16 cellular contexts compared by ENCODE assay signal in genomic region chr14:104843006-104843405, GRCh38. TPM values are rescaled to one million over a fixed set of nuclear protein-coding genes. Genes with fewer than 3 reads are reported as not detected.
DNase-seq lines count a peak whose midpoint lies in the region; ATAC-seq and TF ChIP-seq lines count a peak whose summit lies in the region.
"Had no signal": no experiment of that assay in that cellular context is flagged by ENCODE, and none has a peak within 500 bp of the region (broad histone marks: within the 10 kb centered on the region; RNA-seq: fewer than 3 reads in every experiment).

No MANE protein-coding gene starts in this region.

- peaks cover 6% of the 10 kb centered on the region; the same call in 1 of the 2 replicates for H3K4me1 ChIP-seq in GM23248 (ENCODE audit: insufficient read depth)
- peaks cover 3% of the 10 kb centered on the region for H3K4me1 ChIP-seq in iPS-18a (ENCODE audit: control insufficient read depth, low read depth, low read length)
- H3K4me1 ChIP-seq in psoas muscle = peaks cover 7% of the 10 kb centered on the region

- TF ChIP-seq CTCF in WTC11 (IDR thresholded peaks at IDR 0.05) (no peak), psoas muscle (IDR thresholded peaks at IDR 0.05) (no peak)

- peak overlapping the region; percentile 59; the same call in 1 of the 2 replicates for H3K4me3 ChIP-seq in GM23248
- peak overlapping the region; percentile 58 for H3K4me3 ChIP-seq in iPS-18a (ENCODE audit: low read length)
- H3K4me3 ChIP-seq in psoas muscle = peak overlapping the region; percentile 62

- intact Hi-C loops in psoas muscle (cut with DNase I) = no loop called here

- in situ Hi-C loops in GM23248 (cut with MboI) = no loop called here

- H3K9me3 ChIP-seq in GM23248 (ENCODE audit: low read depth) = no peaks in the 10 kb centered on the region
- H3K9me3 ChIP-seq in iPS-18a (ENCODE audit: control insufficient read depth, low read depth, low read length) = no peaks in the 10 kb centered on the region
- H3K9me3 ChIP-seq in psoas muscle = no peaks in the 10 kb centered on the region

- ATAC-seq in WTC11 (0 out of 2 replicates have a peak, but pooled peaks have one; percentile 4), psoas muscle (peak in 2 of 4 donors; percentile 12 to 27), HG02678 (IDR thresholded peaks at IDR 0.05; ENCODE audit: unreplicated experiment) (no peak), HG03432 (IDR thresholded peaks at IDR 0.05; ENCODE audit: unreplicated experiment) (no peak)

- CTCF ChIA-PET in WTC11 (lab: Charles Lee) = interaction anchor here (0.7 to 8.3 kb wide), 5 partner anchors 11 to 203 kb away, joined by 3 to 68 read pairs (median 8); no protein-coding TSS in a partner anchor

- no peak overlapping the region for H3K27ac Mint-ChIP-seq in WTC11

- H3K36me3 ChIP-seq in GM23248 (ENCODE audit: low read depth) (no peaks in the 10 kb centered on the region), iPS-18a (ENCODE audit: control insufficient read depth, low read depth, low read length) (no peaks in the 10 kb centered on the region), psoas muscle (ENCODE audit: insufficient read depth in 1 of 2, low read depth in 1 of 2) (no peaks in the 10 kb centered on the region)

- peaks cover 2% of the 10 kb centered on the region for H3K36me3 Mint-ChIP-seq in WTC11

- H3K4me2 ChIP-seq in GM23248 (ENCODE audit: unreplicated experiment) = peak overlapping the region; percentile 22

- POLR2A ChIA-PET in WTC11 (lab: Charles Lee) = interaction anchor here (1.5 to 2.7 kb wide), 2 partner anchors 16 to 21 kb away, joined by 5 to 7 read pairs; no protein-coding TSS in a partner anchor

- H3K27me3 ChIP-seq in GM23248 (replicated peaks; ENCODE audit: insufficient read depth) (peaks cover 29% of the 10 kb centered on the region), iPS-18a (ENCODE audit: control insufficient read depth, insufficient read depth, low read length) (peaks cover 38% of the 10 kb centered on the region), psoas muscle (ENCODE audit: insufficient read depth in 3 of 3, low read length in 2 of 3) (peaks cover 0 to 58% (median 8%) of the 10 kb centered on the region in 3 donors)

- 38 to 41% methylated on average over 12 to 13 of the region's 13 CpGs for WGBS in GM23248 (ENCODE audit: low coverage in 1 of 2, low lambda C conversion rate in 2 of 2, missing lambda C conversion rate in 2 of 2), 2 experiments
- 37 to 44% (median 44%) methylated on average over 13 of the region's 13 CpGs for WGBS in psoas muscle, 3 donors

- H3K9ac ChIP-seq in GM23248 (no peak overlapping the region), iPS-18a (ENCODE audit: low read length) (no peak overlapping the region)

- H3K4me3 Mint-ChIP-seq in WTC11 = peak overlapping the region; percentile 75

- no peaks in the 10 kb centered on the region for H3K79me2 ChIP-seq in GM23248 (ENCODE audit: insufficient read depth)

- no peak overlapping the region for H2AFZ ChIP-seq in GM23248

- H3K9me2 ChIP-seq in GM23248 (ENCODE audit: insufficient read depth) = no peaks in the 10 kb centered on the region

- H4K20me1 ChIP-seq in GM23248 (ENCODE audit: insufficient read depth) = no peaks in the 10 kb centered on the region

- peaks cover 13% of the 10 kb centered on the region for H3K4me1 Mint-ChIP-seq in WTC11

- no peak for DNase-seq in GM23248
- no peak for DNase-seq in WTC11 (ENCODE audit: low spot score)
- DNase-seq in psoas muscle = no peak
- no peak for DNase-seq in NCI-H510A treated with DMSO at 0.1 percent for 48 hours (lab: John Stamatoyannopoulos, UW)
- no peak for DNase-seq in HT-29 (ENCODE audit: low spot score)
- DNase-seq: activated CD4-positive, alpha-beta T cell treated with anti-CD3 and anti-CD28 coated beads for 1 hour; central memory CD4-positive, alpha-beta T cell; COR-L47; effector memory CD4-positive, alpha-beta T cell; Karpas-422; NCI-H1092; NCI-H82; T-helper 9 cell had no signal

- H3K27me3 Mint-ChIP-seq in WTC11 (ENCODE audit: low read depth) = peaks cover 81% of the 10 kb centered on the region

- H3K9me3 Mint-ChIP-seq in WTC11 = 0 out of 2 replicates have a peak, but pooled peaks cover 12% of the 10 kb centered on the region

- H3F3A ChIP-seq in GM23248 (ENCODE audit: insufficient read depth) = no peaks in the 10 kb centered on the region

- no peak overlapping the region for H3K27ac ChIP-seq in GM23248
- H3K27ac ChIP-seq in iPS-18a (ENCODE audit: low read length) = no peak overlapping the region
- no peak overlapping the region for H3K27ac ChIP-seq in psoas muscle

TF ChIP-seq in WTC11, 78 proteins besides CTCF, POLR2A, EP300 and RAD21:
- TF ChIP-seq TP53 (CRISPR knock-in tag; IDR thresholded peaks at IDR 0.05) (0 out of 2 replicates have a peak, but pooled peaks have one; percentile 49), IRF2 (CRISPR knock-in tag; IDR thresholded peaks at IDR 0.05; ENCODE audit: borderline replicate concordance, low read depth) (no peak)

RNA-seq across cellular contexts. Expression of gene CEP170B, which starts 22.1 kb away (rescaled TPM):
- 23.3 and 24.5 TPM in 2 replicates for total RNA-seq in GM23248 (2014; rRNA removed; shearing (Covaris generic))
- 2.5 and 2.7 TPM in 2 replicates for polyA plus RNA-seq in GM23248 (2016; fragmentation: Nextera tagmentation; extraction: Ambion mirVana)
- 33.6 to 47.0 TPM (median 33.8 TPM) in 3 replicates for total RNA-seq in WTC11 (2021)
- 10 to 100 TPM in 1 of 4 donors, 1 to 10 TPM in 3; 6.3 to 15.7 (median 7.7) TPM for total RNA-seq in psoas muscle
- polyA plus RNA-seq in psoas muscle = 1 to 10 TPM; 2.0 to 5.8 (median 3.3) TPM
- 69.3 and 78.1 TPM in 2 replicates for total RNA-seq in HT-29 (2014; rRNA removed; shearing (Covaris generic))

RNA-seq across cellular contexts. Expression of gene ZBTB42, which starts 42.1 kb away (rescaled TPM):
- total RNA-seq in GM23248 (2014; rRNA removed; shearing (Covaris generic)) = 2.4 and 6.2 TPM in 2 replicates
- polyA plus RNA-seq in GM23248 (2016; fragmentation: Nextera tagmentation; extraction: Ambion mirVana) = 0.56 and 0.75 TPM in 2 replicates
- 5.4 to 6.4 TPM (median 5.5 TPM) in 3 replicates for total RNA-seq in WTC11 (2021)
- total RNA-seq in psoas muscle = 1 to 10 TPM; 4.2 to 7.4 (median 5.8) TPM
- polyA plus RNA-seq in psoas muscle = 1 to 10 TPM; 4.7 to 6.6 (median 6.2) TPM
- total RNA-seq in HT-29 (2014; rRNA removed; shearing (Covaris generic)) = 12.1 and 17.2 TPM in 2 replicates

RNA-seq across cellular contexts. Expression of gene AKT1, which starts 47.5 kb away (rescaled TPM):
- 154 and 164 TPM in 2 replicates for total RNA-seq in GM23248 (2014; rRNA removed; shearing (Covaris generic))
- 16.9 and 17.9 TPM in 2 replicates for polyA plus RNA-seq in GM23248 (2016; fragmentation: Nextera tagmentation; extraction: Ambion mirVana)
- total RNA-seq in WTC11 (2021) = 105 to 121 TPM (median 106 TPM) in 3 replicates
- total RNA-seq in psoas muscle = 10 to 100 TPM; 54.9 to 79.3 (median 60.0) TPM
- polyA plus RNA-seq in psoas muscle = 100 to 1,000 TPM in 1 of 3 donors, 10 to 100 TPM in 2; 51.9 to 102 (median 62.0) TPM
- 161 and 168 TPM in 2 replicates for total RNA-seq in HT-29 (2014; rRNA removed; shearing (Covaris generic))
